Comparison of ENCODE assay signal across 2 cellular contexts in the genomic region with DNA sequence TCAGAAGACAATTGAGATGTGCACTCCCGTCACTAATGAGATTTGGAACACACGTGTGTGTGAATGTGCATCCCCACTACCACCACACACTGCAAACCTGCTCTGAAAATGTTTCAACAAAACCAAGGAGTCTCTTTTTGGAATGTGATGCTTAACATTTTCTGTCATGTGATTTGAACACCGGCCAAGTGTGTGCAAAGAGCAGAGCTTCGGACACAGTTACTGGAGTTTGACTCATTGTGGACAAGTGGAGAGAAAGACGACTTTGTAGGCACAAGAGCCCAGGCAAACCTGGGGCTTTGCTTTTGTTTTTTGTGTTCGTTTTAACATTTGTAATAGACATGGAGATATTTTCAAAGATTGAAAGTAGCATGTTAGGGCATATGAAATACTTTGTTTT.
TF ChIP-seq lines count a peak whose summit lies in the region.

No MANE protein-coding gene starts in this region.

TF ChIP-seq in SK-N-SH treated with all-trans-retinoic acid at 6 μM for 48 hours, 23 proteins besides CTCF, POLR2A, EP300 and RAD21 (continued from another document):
- TF ChIP-seq, protein P1, sequence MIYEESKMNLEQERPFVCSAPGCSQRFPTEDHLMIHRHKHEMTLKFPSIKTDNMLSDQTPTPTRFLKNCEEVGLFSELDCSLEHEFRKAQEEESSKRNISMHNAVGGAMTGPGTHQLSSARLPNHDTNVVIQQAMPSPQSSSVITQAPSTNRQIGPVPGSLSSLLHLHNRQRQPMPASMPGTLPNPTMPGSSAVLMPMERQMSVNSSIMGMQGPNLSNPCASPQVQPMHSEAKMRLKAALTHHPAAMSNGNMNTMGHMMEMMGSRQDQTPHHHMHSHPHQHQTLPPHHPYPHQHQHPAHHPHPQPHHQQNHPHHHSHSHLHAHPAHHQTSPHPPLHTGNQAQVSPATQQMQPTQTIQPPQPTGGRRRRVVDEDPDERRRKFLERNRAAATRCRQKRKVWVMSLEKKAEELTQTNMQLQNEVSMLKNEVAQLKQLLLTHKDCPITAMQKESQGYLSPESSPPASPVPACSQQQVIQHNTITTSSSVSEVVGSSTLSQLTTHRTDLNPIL (CRISPR knock-in tag; IDR thresholded peaks at IDR 0.05; ENCODE audit: low read depth), result no peak
- TF ChIP-seq, protein P2, sequence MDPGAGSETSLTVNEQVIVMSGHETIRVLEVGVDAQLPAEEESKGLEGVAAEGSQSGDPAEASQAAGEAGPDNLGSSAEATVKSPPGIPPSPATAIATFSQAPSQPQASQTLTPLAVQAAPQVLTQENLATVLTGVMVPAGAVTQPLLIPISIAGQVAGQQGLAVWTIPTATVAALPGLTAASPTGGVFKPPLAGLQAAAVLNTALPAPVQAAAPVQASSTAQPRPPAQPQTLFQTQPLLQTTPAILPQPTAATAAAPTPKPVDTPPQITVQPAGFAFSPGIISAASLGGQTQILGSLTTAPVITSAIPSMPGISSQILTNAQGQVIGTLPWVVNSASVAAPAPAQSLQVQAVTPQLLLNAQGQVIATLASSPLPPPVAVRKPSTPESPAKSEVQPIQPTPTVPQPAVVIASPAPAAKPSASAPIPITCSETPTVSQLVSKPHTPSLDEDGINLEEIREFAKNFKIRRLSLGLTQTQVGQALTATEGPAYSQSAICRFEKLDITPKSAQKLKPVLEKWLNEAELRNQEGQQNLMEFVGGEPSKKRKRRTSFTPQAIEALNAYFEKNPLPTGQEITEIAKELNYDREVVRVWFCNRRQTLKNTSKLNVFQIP (CRISPR knock-in tag; IDR thresholded peaks at IDR 0.05; ENCODE audit: borderline replicate concordance, low read depth), result no peak
- TF ChIP-seq, protein P3, sequence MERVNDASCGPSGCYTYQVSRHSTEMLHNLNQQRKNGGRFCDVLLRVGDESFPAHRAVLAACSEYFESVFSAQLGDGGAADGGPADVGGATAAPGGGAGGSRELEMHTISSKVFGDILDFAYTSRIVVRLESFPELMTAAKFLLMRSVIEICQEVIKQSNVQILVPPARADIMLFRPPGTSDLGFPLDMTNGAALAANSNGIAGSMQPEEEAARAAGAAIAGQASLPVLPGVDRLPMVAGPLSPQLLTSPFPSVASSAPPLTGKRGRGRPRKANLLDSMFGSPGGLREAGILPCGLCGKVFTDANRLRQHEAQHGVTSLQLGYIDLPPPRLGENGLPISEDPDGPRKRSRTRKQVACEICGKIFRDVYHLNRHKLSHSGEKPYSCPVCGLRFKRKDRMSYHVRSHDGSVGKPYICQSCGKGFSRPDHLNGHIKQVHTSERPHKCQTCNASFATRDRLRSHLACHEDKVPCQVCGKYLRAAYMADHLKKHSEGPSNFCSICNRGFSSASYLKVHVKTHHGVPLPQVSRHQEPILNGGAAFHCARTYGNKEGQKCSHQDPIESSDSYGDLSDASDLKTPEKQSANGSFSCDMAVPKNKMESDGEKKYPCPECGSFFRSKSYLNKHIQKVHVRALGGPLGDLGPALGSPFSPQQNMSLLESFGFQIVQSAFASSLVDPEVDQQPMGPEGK (CRISPR knock-in tag; IDR thresholded peaks at IDR 0.05; ENCODE audit: borderline replicate concordance), result no peak
- TF ChIP-seq ZFP3 (CRISPR knock-in tag; IDR thresholded peaks at IDR 0.05), result no peak
- TF ChIP-seq TCF4 (CRISPR knock-in tag; IDR thresholded peaks at IDR 0.05; ENCODE audit: borderline replicate concordance), result no peak
- TF ChIP-seq SNAI2 (CRISPR knock-in tag; IDR thresholded peaks at IDR 0.05), result no peak
- TF ChIP-seq ZNF565 (CRISPR knock-in tag; conservative IDR thresholded peaks at IDR 0.05; ENCODE audit: low read depth), result no peak
- no peak for TF ChIP-seq ZNF8 (CRISPR knock-in tag; IDR thresholded peaks at IDR 0.05)
- TF ChIP-seq ARNTL (CRISPR knock-in tag; IDR thresholded peaks at IDR 0.05; ENCODE audit: borderline replicate concordance, low read depth), result no peak
- TF ChIP-seq ZNF70 (CRISPR knock-in tag; IDR thresholded peaks at IDR 0.05), result no peak
- TF ChIP-seq ISL1 (CRISPR knock-in tag; IDR thresholded peaks at IDR 0.05), result no peak
- TF ChIP-seq ZFP30 (CRISPR knock-in tag; IDR thresholded peaks at IDR 0.05), result no peak
- no peak for TF ChIP-seq TOX (CRISPR knock-in tag; IDR thresholded peaks at IDR 0.05; ENCODE audit: borderline replicate concordance)
- no peak for TF ChIP-seq PPARA (CRISPR knock-in tag; IDR thresholded peaks at IDR 0.05; ENCODE audit: borderline replicate concordance)
- no peak for TF ChIP-seq GLIS3 (CRISPR knock-in tag; IDR thresholded peaks at IDR 0.05)
- TF ChIP-seq BACH2 (CRISPR knock-in tag; IDR thresholded peaks at IDR 0.05; ENCODE audit: borderline replicate concordance), result no peak

TF ChIP-seq in SK-N-SH, 30 proteins besides CTCF, POLR2A, EP300 and RAD21 (continued from another document):
- TF ChIP-seq TEAD4 (IDR thresholded peaks at IDR 0.05; ENCODE audit: borderline replicate concordance, insufficient read depth), result no peak
- TF ChIP-seq, protein P4, sequence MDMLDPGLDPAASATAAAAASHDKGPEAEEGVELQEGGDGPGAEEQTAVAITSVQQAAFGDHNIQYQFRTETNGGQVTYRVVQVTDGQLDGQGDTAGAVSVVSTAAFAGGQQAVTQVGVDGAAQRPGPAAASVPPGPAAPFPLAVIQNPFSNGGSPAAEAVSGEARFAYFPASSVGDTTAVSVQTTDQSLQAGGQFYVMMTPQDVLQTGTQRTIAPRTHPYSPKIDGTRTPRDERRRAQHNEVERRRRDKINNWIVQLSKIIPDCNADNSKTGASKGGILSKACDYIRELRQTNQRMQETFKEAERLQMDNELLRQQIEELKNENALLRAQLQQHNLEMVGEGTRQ (IDR thresholded peaks at IDR 0.05; ENCODE audit: borderline replicate concordance, low read depth, low read length), result no peak
- no peak for TF ChIP-seq TAF1 (IDR thresholded peaks at IDR 0.05; ENCODE audit: borderline replicate concordance, low read depth, low read length)
TF ChIP-seq in SK-N-SH: peak in this region for 0.
